Comparison of ENCODE assay signal across 21 cellular contexts in the genomic region with DNA sequence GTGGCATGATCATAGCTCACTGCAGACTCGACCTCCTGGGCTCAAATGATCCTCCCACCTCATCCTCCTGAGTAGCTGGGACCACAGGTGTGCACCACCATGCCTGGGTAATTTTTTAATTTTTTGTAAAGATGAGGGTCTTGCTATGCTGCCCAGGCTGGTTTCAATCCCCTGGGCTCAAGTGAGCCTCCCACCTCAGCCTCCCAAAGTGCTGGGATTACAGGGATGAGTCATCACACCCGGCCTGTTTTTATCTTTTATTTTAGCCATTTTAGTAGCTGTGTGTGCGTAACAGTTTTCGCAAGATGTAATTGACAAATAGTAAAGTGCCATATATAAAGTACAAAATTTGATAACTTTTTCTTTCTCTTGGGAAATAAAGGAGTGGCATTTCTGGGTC. TPM values are rescaled to one million over a fixed set of nuclear protein-coding genes. Genes with fewer than 3 reads are reported as not detected.
DNase-seq lines count a peak whose midpoint lies in the region; ATAC-seq, FAIRE-seq and TF ChIP-seq lines count a peak whose summit lies in the region.
"Had no signal": no experiment of that assay in that cellular context is flagged by ENCODE, and none has a peak within 500 bp of the region (broad histone marks: within the 10 kb centered on the region; RNA-seq: fewer than 3 reads in every experiment).

No MANE protein-coding gene starts in this region.

- CTCF ChIA-PET in HepG2 (lab: Yijun Ruan, JAX; ENCODE audit: low intra/inter-chr PET ratio, low total read pairs) (no interaction called here), K562 (lab: Yijun Ruan, JAX; ENCODE audit: low intra/inter-chr PET ratio) (no interaction called here)
- CTCF ChIA-PET in activated naive CD4-positive, alpha-beta T cell treated with anti-CD3 and anti-CD28 coated beads, Interleukin-2, amount 10 ng/mL, durations not matched to agents 7 days and 5 days (lab: Charles Lee): no interaction called here

- POLR2A ChIA-PET in HepG2 (lab: Yijun Ruan, JAX): interaction anchor here (1.1 kb wide), 1 partner anchor 27 kb away, joined by 5 read pairs; no protein-coding TSS in a partner anchor
- POLR2A ChIA-PET in K562 (lab: Yijun Ruan, JAX): interaction anchor here (2.3 to 5.4 kb wide), 2 partner anchors 16 to 19 kb away, joined by 9 to 40 read pairs; no protein-coding TSS in a partner anchor

- H2AFZ ChIP-seq in HepG2 (ENCODE audit: low read length) (no peak overlapping the region), K562 (ENCODE audit: low read depth, low read length) (0 out of 2 replicates have a peak overlapping the region, but pooled peaks have one; percentile 45)

- ATAC-seq in HepG2 (no peak), right lobe of liver (no peak), K562 (no peak), GM18520 (IDR thresholded peaks at IDR 0.05; ENCODE audit: unreplicated experiment) (no peak)
- no peak for ATAC-seq in natural killer cell treated with Interleukin-12 subunit alpha and Interleukin-12 subunit beta and Interleukin-15 and Interleukin-18, amount 100 ng/mL, for 72 hours

- H3K9me3 Mint-ChIP-seq in natural killer cell treated with Interleukin-12 subunit alpha and Interleukin-12 subunit beta and Interleukin-15 and Interleukin-18, amount 100 ng/mL, for 72 hours: no peaks in the 10 kb centered on the region
- H3K9me3 Mint-ChIP-seq in activated naive CD4-positive, alpha-beta T cell treated with anti-CD3 and anti-CD28 coated beads, Interleukin-2, amount 10 ng/mL, durations not matched to agents 7 days and 5 days: no peaks in the 10 kb centered on the region
- H3K9me3 Mint-ChIP-seq: IgD-negative memory B cell had no signal

- H3K9me1 ChIP-seq in K562 (ENCODE audit: control insufficient read depth, insufficient read depth, low read length): no peaks in the 10 kb centered on the region

- no peak for TF ChIP-seq RAD21 in HepG2 (CRISPR knock-in tag; IDR thresholded peaks at IDR 0.05)
- no peak for TF ChIP-seq RAD21 in K562 (CRISPR knock-in tag; conservative IDR thresholded peaks at IDR 0.05 in 1 of 2, IDR thresholded peaks at IDR 0.05 in 1 of 2)

- TF ChIP-seq POLR2A in HepG2 (IDR thresholded peaks at IDR 0.05; ENCODE audit: insufficient read depth in 1 of 2, low read depth in 2 of 2, low read length in 2 of 2) (no peak), right lobe of liver (IDR thresholded peaks at IDR 0.05) (no peak), NB4 (IDR thresholded peaks at IDR 0.05; ENCODE audit: extremely low read depth, insufficient read length) (no peak), K562 (conservative IDR thresholded peaks at IDR 0.05) (no peak)

- peaks cover 0 to 3% of the 10 kb centered on the region in 2 donors for H3K27me3 Mint-ChIP-seq in natural killer cell treated with Interleukin-12 subunit alpha and Interleukin-12 subunit beta and Interleukin-15 and Interleukin-18, amount 100 ng/mL, for 72 hours
- H3K27me3 Mint-ChIP-seq in activated naive CD4-positive, alpha-beta T cell treated with anti-CD3 and anti-CD28 coated beads, Interleukin-2, amount 10 ng/mL, durations not matched to agents 7 days and 5 days: peaks cover 40% of the 10 kb centered on the region

- intact Hi-C loops in HepG2 (cut with micrococcal nuclease; ENCODE audit: unreplicated experiment) (no loop called here), right lobe of liver (cut with DNase I) (no loop called here), K562 (cut with micrococcal nuclease) (no loop called here)

- H3K4me2 ChIP-seq in HepG2 (ENCODE audit: low read depth, low read length) (peak overlapping the region; percentile 41; the same call in 1 of the 2 replicates), K562 (ENCODE audit: insufficient read depth, low read length) (no peak overlapping the region)

- peaks cover 0 to 12% of the 10 kb centered on the region in 2 experiments for H3K27me3 ChIP-seq in HepG2 (ENCODE audit: control insufficient read depth in 1 of 2, insufficient read depth in 2 of 2, low read length in 2 of 2)
- H3K27me3 ChIP-seq in right lobe of liver: no peaks in the 10 kb centered on the region
- H3K27me3 ChIP-seq in K562 (ENCODE audit: control insufficient read depth in 2 of 2, insufficient read depth in 2 of 2, low read length in 2 of 2): no peaks in the 10 kb centered on the region

- H3K4me3 Mint-ChIP-seq in natural killer cell treated with Interleukin-12 subunit alpha and Interleukin-12 subunit beta and Interleukin-15 and Interleukin-18, amount 100 ng/mL, for 72 hours: no peak overlapping the region
- no peak overlapping the region for H3K4me3 Mint-ChIP-seq in activated naive CD4-positive, alpha-beta T cell treated with anti-CD3 and anti-CD28 coated beads, Interleukin-2, amount 10 ng/mL, durations not matched to agents 7 days and 5 days
- H3K4me3 Mint-ChIP-seq: IgD-negative memory B cell had no signal

- BruUV-seq in HepG2 (replicated peaks; lab: Mats Ljungman, UMichigan) (no TSS peak), K562 (replicated peaks; lab: Mats Ljungman, UMichigan) (no TSS peak)

- no peaks in the 10 kb centered on the region for H3K36me3 ChIP-seq in HepG2 (replicated peaks in 1 of 2; ENCODE audit: control insufficient read depth in 1 of 2, insufficient read depth in 2 of 2, low read length in 2 of 2)
- H3K36me3 ChIP-seq in right lobe of liver: no peaks in the 10 kb centered on the region
- no peaks in the 10 kb centered on the region for H3K36me3 ChIP-seq in K562 (ENCODE audit: control insufficient read depth, insufficient read depth, low read length)

- no peak for TF ChIP-seq CTCF in HepG2 (CRISPR knock-in tag; IDR thresholded peaks at IDR 0.05)
- no peak for TF ChIP-seq CTCF in right lobe of liver (IDR thresholded peaks at IDR 0.05)
- no peak for TF ChIP-seq CTCF in NB4 (IDR thresholded peaks at IDR 0.05; ENCODE audit: low read depth, low read length)
- TF ChIP-seq CTCF in K562 (IDR thresholded peaks at IDR 0.05 in 2 of 3, conservative IDR thresholded peaks at IDR 0.05 in 1 of 3; ENCODE audit: insufficient read depth in 2 of 3, low read depth in 1 of 3, low read length in 3 of 3): no peak

- H4K20me1 ChIP-seq in HepG2 (ENCODE audit: insufficient read depth, low read length) (no peaks in the 10 kb centered on the region), K562 (replicated peaks; ENCODE audit: control insufficient read depth, insufficient read depth, low read length) (no peaks in the 10 kb centered on the region)

- WGBS in HepG2 (ENCODE audit: low lambda C conversion rate): 28% methylated on average over 4 of the region's 4 CpGs
- 69% methylated on average over 4 of the region's 4 CpGs for WGBS in right lobe of liver (ENCODE audit: insufficient coverage, low coverage, low lambda C conversion rate, missing lambda C conversion rate)
- WGBS in K562 (ENCODE audit: insufficient coverage, low coverage, missing lambda C conversion rate): 42% methylated on average over 4 of the region's 4 CpGs

- no peaks in the 10 kb centered on the region for H3K9me3 ChIP-seq in HepG2 (ENCODE audit: low read length)
- H3K9me3 ChIP-seq in right lobe of liver: no peaks in the 10 kb centered on the region
- no peaks in the 10 kb centered on the region for H3K9me3 ChIP-seq in K562 (replicated peaks; ENCODE audit: control insufficient read depth, insufficient read depth, low read depth, low read length)

- H3K27ac Mint-ChIP-seq in natural killer cell treated with Interleukin-12 subunit alpha and Interleukin-12 subunit beta and Interleukin-15 and Interleukin-18, amount 100 ng/mL, for 72 hours: no peak overlapping the region
- H3K27ac Mint-ChIP-seq in activated naive CD4-positive, alpha-beta T cell treated with anti-CD3 and anti-CD28 coated beads, Interleukin-2, amount 10 ng/mL, durations not matched to agents 7 days and 5 days: no peak overlapping the region
- H3K27ac Mint-ChIP-seq: IgD-negative memory B cell had no signal

- H3K9ac ChIP-seq in HepG2 (ENCODE audit: insufficient read depth, low read depth, low read length) (no peak overlapping the region), K562 (ENCODE audit: insufficient read depth in 1 of 2, low read depth in 2 of 2, low read length in 2 of 2) (no peak overlapping the region)

- peaks cover 12 to 14% of the 10 kb centered on the region in 2 donors for H3K4me1 Mint-ChIP-seq in natural killer cell treated with Interleukin-12 subunit alpha and Interleukin-12 subunit beta and Interleukin-15 and Interleukin-18, amount 100 ng/mL, for 72 hours (ENCODE audit: low read depth in 2 of 2)
- peaks cover 16% of the 10 kb centered on the region for H3K4me1 Mint-ChIP-seq in activated naive CD4-positive, alpha-beta T cell treated with anti-CD3 and anti-CD28 coated beads, Interleukin-2, amount 10 ng/mL, durations not matched to agents 7 days and 5 days

- no peak for DNase-seq in HepG2 (ENCODE audit: low spot score)
- DNase-seq in right lobe of liver: no peak
- DNase-seq in NB4 (ENCODE audit: low read depth): peak; percentile 58
- DNase-seq in K562 (ENCODE audit: extremely low read depth in 1 of 4, low spot score in 3 of 4): no peak
- no peak for DNase-seq in DMS153 treated with DMSO at 0.1 percent for 48 hours (lab: John Stamatoyannopoulos, UW; ENCODE audit: unreplicated experiment)
- DNase-seq in natural killer cell treated with Interleukin-12 subunit alpha and Interleukin-12 subunit beta and Interleukin-15 and Interleukin-18, amount 100 ng/mL, for 72 hours (ENCODE audit: low spot score): no peak
- no peak for DNase-seq in activated naive CD4-positive, alpha-beta T cell treated with anti-CD3 and anti-CD28 coated beads, Interleukin-2, amount 10 ng/mL, durations not matched to agents 7 days and 5 days
- DNase-seq: DMS79 treated with DMSO at 0.1 percent for 48 hours, H7, Kasumi-1, MM.1S, NCI-H1417, NCI-H2029, NCI-H345, NCI-H526, OCI-M1, SHP77 treated with DMSO at 0.1 percent for 48 hours had no signal

- H3K79me2 ChIP-seq in HepG2 (ENCODE audit: insufficient read depth, low read length) (no peaks in the 10 kb centered on the region), K562 (ENCODE audit: control insufficient read depth, insufficient read depth, low read length) (no peaks in the 10 kb centered on the region)

- peaks cover 33% of the 10 kb centered on the region for H3K4me1 ChIP-seq in HepG2 (ENCODE audit: insufficient read depth, low read length)
- no peaks in the 10 kb centered on the region for H3K4me1 ChIP-seq in right lobe of liver
- H3K4me1 ChIP-seq in K562 (replicated peaks in 1 of 2; ENCODE audit: control insufficient read depth in 2 of 2, insufficient read depth in 2 of 2, low read length in 2 of 2): peaks cover 3 to 7% of the 10 kb centered on the region in 2 experiments; a peak in 3 of 5 replicates

- in situ Hi-C loops in HepG2 (cut with HindIII; ENCODE audit: extremely low pct_ligation_motif_present, low pct_unique_long_range_greater_than_20kb) (no loop called here), K562 (cut with MboI) (no loop called here)

- H3K27ac ChIP-seq in HepG2 (ENCODE audit: extremely low read length, insufficient read depth, low read length) (no peak overlapping the region), right lobe of liver (no peak overlapping the region), K562 (ENCODE audit: extremely low read depth, low read depth, low read length) (no peak overlapping the region)

- H3K36me3 Mint-ChIP-seq in natural killer cell treated with Interleukin-12 subunit alpha and Interleukin-12 subunit beta and Interleukin-15 and Interleukin-18, amount 100 ng/mL, for 72 hours: no peaks in the 10 kb centered on the region
- H3K36me3 Mint-ChIP-seq in activated naive CD4-positive, alpha-beta T cell treated with anti-CD3 and anti-CD28 coated beads, Interleukin-2, amount 10 ng/mL, durations not matched to agents 7 days and 5 days: no peaks in the 10 kb centered on the region
- H3K36me3 Mint-ChIP-seq: IgD-negative memory B cell had no signal

- TF ChIP-seq EP300 in HepG2 (IDR thresholded peaks at IDR 0.05; ENCODE audit: low read depth in 2 of 2, low read length in 2 of 2) (no peak), HepG2 (CRISPR knock-in tag; IDR thresholded peaks at IDR 0.05; ENCODE audit: borderline replicate concordance) (no peak), K562 (IDR thresholded peaks at IDR 0.05; ENCODE audit: low read length) (no peak)

- H3K4me3 ChIP-seq in HepG2 (replicated peaks in 1 of 3; ENCODE audit: insufficient read depth in 1 of 3, low read depth in 2 of 3, low read length in 3 of 3) (no peak overlapping the region), right lobe of liver (no peak overlapping the region), NB4 (ENCODE audit: low read depth, low read length) (no peak overlapping the region), K562 (no peak overlapping the region)

- no peak for FAIRE-seq in HepG2 (lab: Jason Lieb, UNC)
- no peak for FAIRE-seq in K562 (lab: Jason Lieb, UNC)
- FAIRE-seq: A204.1, D721Med had no signal

RNA-seq across cellular contexts. Expression of gene SNAI1, which starts 21.4 kb away (rescaled TPM):
- 1.3 and 1.4 TPM in 2 replicates for total RNA-seq in HepG2 (2016; rRNA removed; fragmentation: Illumina TruSeq; extraction: Trizol)
- 0.35 and 0.40 TPM in 2 replicates for total RNA-seq in HepG2 (2016; cell fraction: cytosol; rRNA removed; fragmentation: Illumina TruSeq; extraction: Trizol; ENCODE audit: low read depth)
- 1.1 and 1.4 TPM in 2 replicates for total RNA-seq in HepG2 (2016; cell fraction: insoluble cytoplasmic fraction; rRNA removed; fragmentation: Illumina TruSeq; extraction: Trizol)
- total RNA-seq in HepG2 (2016; cell fraction: membrane; rRNA removed; fragmentation: Illumina TruSeq; extraction: Trizol): 0.68 and 1.4 TPM in 2 replicates
- total RNA-seq in HepG2 (2016; cell fraction: nucleus; rRNA removed; fragmentation: Illumina TruSeq; extraction: Trizol): 1.4 and 2.3 TPM in 2 replicates
- 1.3 and 1.5 TPM in 2 replicates for polyA plus RNA-seq in HepG2 (2011; rRNA removed)
- polyA plus RNA-seq in HepG2 (2011; cell fraction: cytosol; rRNA removed): 0.35 and 0.76 TPM in 2 replicates
- polyA plus RNA-seq in HepG2 (2011; cell fraction: nucleus; rRNA removed): 3.0 and 3.7 TPM in 2 replicates
- polyA plus RNA-seq in HepG2 (2012): 1.5 and 1.6 TPM in 2 replicates
- polyA plus RNA-seq in HepG2 (2016; cell fraction: cytosol; fragmentation: Illumina TruSeq; extraction: Trizol; ENCODE audit: low read depth): 0.55 and 0.59 TPM in 2 replicates
- 2.2 and 3.6 TPM in 2 replicates for polyA plus RNA-seq in HepG2 (2016; cell fraction: insoluble cytoplasmic fraction; fragmentation: Illumina TruSeq; extraction: Trizol; ENCODE audit: low read depth)
- 0.93 and 1.2 TPM in 2 replicates for polyA plus RNA-seq in HepG2 (2016; cell fraction: membrane; fragmentation: Illumina TruSeq; extraction: Trizol; ENCODE audit: low read depth)
- 3.5 and 4.2 TPM in 2 replicates for polyA plus RNA-seq in HepG2 (2016; cell fraction: nucleus; fragmentation: Illumina TruSeq; extraction: Trizol; ENCODE audit: insufficient read depth, low read depth)
- polyA minus RNA-seq in HepG2 (2011; rRNA and poly(A)+ RNA removed; ENCODE audit: low replicate concordance): 1.4 and 7.4 TPM in 2 replicates
- polyA minus RNA-seq in HepG2 (2011; cell fraction: cytosol; rRNA and poly(A)+ RNA removed): 0.40 and 0.79 TPM in 2 replicates
- polyA minus RNA-seq in HepG2 (2011; cell fraction: nucleus; rRNA and poly(A)+ RNA removed): 0.77 and 1.6 TPM in 2 replicates
- total RNA-seq in right lobe of liver: 1 to 10 TPM in 4 of 6 experiments, under 1 TPM in 2; 0.73 to 1.9 (median 1.1) TPM
- 4.4 and 12.8 TPM in 2 replicates for total RNA-seq in K562 (2011; cell fraction: chromatin; rRNA removed; ENCODE audit: low replicate concordance)
- 12.4 and 15.3 TPM in 2 replicates for total RNA-seq in K562 (2011; cell fraction: nucleolus; rRNA removed)
- total RNA-seq in K562 (2011; cell fraction: nucleoplasm; rRNA removed): 9.8 and 10.2 TPM in 2 replicates
- 1.7 and 7.3 TPM in 2 replicates for total RNA-seq in K562 (2014; rRNA removed)
- total RNA-seq in K562 (2014; rRNA removed; fragmentation: Illumina TruSeq; extraction: Trizol): 1.1 and 2.0 TPM in 2 replicates
- total RNA-seq in K562 (2015; rRNA removed; fragmentation: Illumina TruSeq; extraction: Trizol): 2.4 TPM in 2 replicates
- total RNA-seq in K562 (2021): 10.7 and 13.4 TPM in 2 replicates
- polyA plus RNA-seq in K562 (2011; rRNA removed): 1.6 and 7.1 TPM in 2 replicates
- 2.3 and 3.2 TPM in 2 replicates for polyA plus RNA-seq in K562 (2011; cell fraction: cytosol; rRNA removed)
- polyA plus RNA-seq in K562 (2011; cell fraction: nucleus; rRNA removed): 10.9 and 15.0 TPM in 2 replicates
- 9.7 and 21.7 TPM in 2 replicates for polyA plus RNA-seq in K562 (2012)
- 11.6 and 12.3 TPM in 2 replicates for polyA plus RNA-seq in K562 (2014; fragmentation: Illumina TruSeq; extraction: Trizol)
- under 1 TPM; 0.32 to 0.80 TPM for polyA plus RNA-seq in K562 (2014; fragmentation: Nextera tagmentation; extraction: Ambion mirVana)
- polyA plus RNA-seq in K562 (2014; rRNA removed): 3.1 and 6.4 TPM in 2 replicates
- polyA minus RNA-seq in K562 (2011; rRNA and poly(A)+ RNA removed): 1.2 and 1.4 TPM in 2 replicates
- polyA minus RNA-seq in K562 (2011; cell fraction: cytosol; rRNA and poly(A)+ RNA removed): 3.7 and 4.9 TPM in 2 replicates
- polyA minus RNA-seq in K562 (2011; cell fraction: nucleus; rRNA and poly(A)+ RNA removed): 6.7 and 14.1 TPM in 2 replicates
- total RNA-seq in natural killer cell treated with Interleukin-12 subunit alpha and Interleukin-12 subunit beta and Interleukin-15 and Interleukin-18, amount 100 ng/mL, for 72 hours: 1 to 10 TPM in 1 of 2 donors, under 1 TPM in 1; 0.71 to 1.3 TPM

Comparison
In these comparisons a context has a peak if more than half of its experiments do, and no peak if none do; other contexts are left out.
1. Of the 241 proteins assayed by ChIP-seq in both HepG2 and K562: peak only in HepG2: PHF21A; only in K562: FOSL1, JUNB and JUND; in both: ZNF121; in neither: 234; mixed calls (peak in some experiments, not most) for 2.